10 cellular contexts compared by ENCODE assay signal in genomic region chr4:86939123-86939522, GRCh38. TPM values are rescaled to one million over a fixed set of nuclear protein-coding genes. Genes with fewer than 3 reads are reported as not detected.
DNase-seq lines count a peak whose midpoint lies in the region; FAIRE-seq and TF ChIP-seq lines count a peak whose summit lies in the region.
"Had no signal": no experiment of that assay in that cellular context is flagged by ENCODE, and none has a peak within 500 bp of the region (broad histone marks: within the 10 kb centered on the region; RNA-seq: fewer than 3 reads in every experiment).

No MANE protein-coding gene starts in this region.

- TF ChIP-seq CTCF in GM12865 (IDR thresholded peaks at IDR 0.05; ENCODE audit: insufficient read depth, low read depth, low read length, missing control alignments) (no peak), OCI-LY1 (IDR thresholded peaks at IDR 0.05; ENCODE audit: low read length) (no peak), endothelial cell of umbilical vein (IDR thresholded peaks at IDR 0.05; ENCODE audit: extremely low read depth in 1 of 2, insufficient read depth in 1 of 2, low read depth in 1 of 2, low read length in 2 of 2) (no peak), sigmoid colon (IDR thresholded peaks at IDR 0.05) (no peak)

- TF ChIP-seq EP300 in sigmoid colon (IDR thresholded peaks at IDR 0.05): no peak

- H3K9me2 ChIP-seq in OCI-LY1 (ENCODE audit: low read depth, low read length): no peaks in the 10 kb centered on the region

- POLR2A ChIA-PET in endothelial cell of umbilical vein (lab: Charles Lee): interaction anchor here (6.4 kb wide), 1 partner anchor 67 kb away, joined by 64 read pairs; no protein-coding TSS in a partner anchor

- FAIRE-seq in endothelial cell of umbilical vein (lab: Jason Lieb, UNC): peak; percentile 81
- FAIRE-seq in HTR-8/SVneo (lab: Jason Lieb, UNC): no peak

- H3K4me3 ChIP-seq in GM12865 (ENCODE audit: low read depth, low read length) (peak overlapping the region; percentile 88), OCI-LY1 (ENCODE audit: low read depth, low read length, poor library complexity, severe bottlenecking) (peak overlapping the region; percentile 78), endothelial cell of umbilical vein (replicated peaks in 1 of 3; ENCODE audit: insufficient read depth in 1 of 3, low read depth in 1 of 3, low read length in 3 of 3) (peak overlapping the region in 1 of 3 experiments; percentile 33), sigmoid colon (no peak overlapping the region)

- peak overlapping the region; percentile 25 for H3K4me2 ChIP-seq in OCI-LY1 (ENCODE audit: low read length)
- peak overlapping the region; percentile 82 for H3K4me2 ChIP-seq in endothelial cell of umbilical vein (ENCODE audit: insufficient read depth, low read length)

- CTCF ChIA-PET in endothelial cell of umbilical vein (lab: Charles Lee): interaction anchor here (0.7 to 2.5 kb wide), 9 partner anchors 11 to 212 kb away, joined by 3 to 10 read pairs (median 4); no protein-coding TSS in a partner anchor

- H3K27ac ChIP-seq in OCI-LY1 (ENCODE audit: low read depth, low read length, poor library complexity, severe bottlenecking): peak overlapping the region; percentile 70
- peak overlapping the region; percentile 51 for H3K27ac ChIP-seq in endothelial cell of umbilical vein (ENCODE audit: insufficient read depth, low read depth, low read length)
- peak overlapping the region in 3 of 4 donors; percentile 8 to 55 (median 20) for H3K27ac ChIP-seq in sigmoid colon
- H3K27ac ChIP-seq: WERI-Rb-1 had no signal

- intact Hi-C loops in endothelial cell of umbilical vein (cut with micrococcal nuclease) (loop anchor here (1.0 kb wide), 1 partner anchor 35 kb away; no protein-coding TSS in a partner anchor), sigmoid colon (cut with DNase I) (loop anchor here (5.0 kb wide), 1 partner anchor 143 kb away; no protein-coding TSS in a partner anchor)

- H3K9ac ChIP-seq in OCI-LY1 (ENCODE audit: low read length) (no peak overlapping the region; the same call in 1 of the 2 replicates), endothelial cell of umbilical vein (replicated peaks; ENCODE audit: extremely low read depth, insufficient read depth, low read length) (peak overlapping the region; percentile 30)

- H4K20me1 ChIP-seq in OCI-LY1 (ENCODE audit: insufficient read depth, low read length) (no peaks in the 10 kb centered on the region), endothelial cell of umbilical vein (replicated peaks; ENCODE audit: control insufficient read depth, extremely low read depth, insufficient read depth, low read length) (no peaks in the 10 kb centered on the region)

- no peak for TF ChIP-seq POLR2A in endothelial cell of umbilical vein (IDR thresholded peaks at IDR 0.05; ENCODE audit: low read depth, low read length)
- no peak for TF ChIP-seq POLR2A in sigmoid colon (IDR thresholded peaks at IDR 0.05)

- H3K9me3 ChIP-seq in OCI-LY1 (ENCODE audit: low read length): no peaks in the 10 kb centered on the region
- no peaks in the 10 kb centered on the region for H3K9me3 ChIP-seq in endothelial cell of umbilical vein (replicated peaks; ENCODE audit: control insufficient read depth, insufficient read depth, low read length)
- H3K9me3 ChIP-seq in sigmoid colon: no peaks in the 10 kb centered on the region

- no peaks in the 10 kb centered on the region for H3K36me3 ChIP-seq in OCI-LY1 (ENCODE audit: insufficient read depth, low read length)
- no peaks in the 10 kb centered on the region for H3K36me3 ChIP-seq in endothelial cell of umbilical vein (ENCODE audit: control insufficient read depth in 2 of 2, extremely low read depth in 1 of 2, insufficient read depth in 2 of 2, low read length in 2 of 2)
- H3K36me3 ChIP-seq in sigmoid colon: no peaks in the 10 kb centered on the region
- H3K36me3 ChIP-seq: WERI-Rb-1 had no signal

- BruUV-seq in endothelial cell of umbilical vein (replicated peaks; lab: Mats Ljungman, UMichigan): no TSS peak

- H3K27me3 ChIP-seq in OCI-LY1 (ENCODE audit: insufficient read depth, low read length) (no peaks in the 10 kb centered on the region), endothelial cell of umbilical vein (ENCODE audit: control insufficient read depth in 2 of 2, insufficient read depth in 2 of 2, low read length in 2 of 2) (no peaks in the 10 kb centered on the region), sigmoid colon (no peaks in the 10 kb centered on the region)

- H3K79me2 ChIP-seq in OCI-LY1 (ENCODE audit: insufficient read depth, low read length) (peaks cover 11% of the 10 kb centered on the region), endothelial cell of umbilical vein (ENCODE audit: control insufficient read depth, insufficient read depth, low read length) (peaks cover 69% of the 10 kb centered on the region)

- H3K4me1 ChIP-seq in OCI-LY1 (ENCODE audit: insufficient read depth, low read length, severe bottlenecking) (peaks cover 61% of the 10 kb centered on the region), endothelial cell of umbilical vein (ENCODE audit: control insufficient read depth, extremely low read depth, insufficient read depth, low read length) (peaks cover 57% of the 10 kb centered on the region), sigmoid colon (peaks cover 0 to 69% (median 43%) of the 10 kb centered on the region in 4 donors)

- DNase-seq in GM12865 (ENCODE audit: low read depth) (peak; percentile 48), endothelial cell of umbilical vein (ENCODE audit: low read depth, low spot score) (peak; percentile 75), sigmoid colon (no peak), iPS-NIHi7 (ENCODE audit: extremely low spot score) (no peak), HTR-8/SVneo (ENCODE audit: insufficient read length, low spot score) (no peak), NCI-H1092 treated with DMSO at 0.1 percent for 48 hours (lab: John Stamatoyannopoulos, UW) (no peak)
- no peak for DNase-seq in activated effector memory CD4-positive, alpha-beta T cell treated with Interleukin-2 at 50 U/mL for 16 hours
- DNase-seq: WERI-Rb-1 had no signal

- no peaks in the 10 kb centered on the region for H3K9me1 ChIP-seq in endothelial cell of umbilical vein (replicated peaks; ENCODE audit: control insufficient read depth, extremely low read depth, insufficient read depth, low read length)

- peaks cover 11% of the 10 kb centered on the region; the same call in 1 of the 2 replicates for H3F3A ChIP-seq in OCI-LY1 (ENCODE audit: insufficient read depth, low read length)

- dilution Hi-C loops in endothelial cell of umbilical vein (cut with MboI; ENCODE audit: extremely low pct_ligation_motif_present, low sequenced_read_pairs): no loop called here

- H2AFZ ChIP-seq in OCI-LY1 (ENCODE audit: low read length) (no peak overlapping the region), endothelial cell of umbilical vein (ENCODE audit: low read depth, low read length) (no peak overlapping the region)

TF ChIP-seq in endothelial cell of umbilical vein, 7 proteins besides CTCF, POLR2A, EP300 and RAD21:
- no peak for TF ChIP-seq EZH2 (IDR thresholded peaks at IDR 0.05; ENCODE audit: borderline replicate concordance, low read depth, low read length, severe bottlenecking)
- TF ChIP-seq MYC (IDR thresholded peaks at IDR 0.05; ENCODE audit: low read depth, low read length): no peak
- peak; percentile 62 for TF ChIP-seq FOS (IDR thresholded peaks at IDR 0.05; ENCODE audit: borderline replicate concordance, insufficient read depth, low read length)

RNA-seq across cellular contexts. Expression of gene AFF1, which starts 4.3 kb away (rescaled TPM):
- 80.7 and 106 TPM in 2 replicates for total RNA-seq in endothelial cell of umbilical vein
- 18.6 and 26.2 TPM in 2 replicates for polyA plus RNA-seq in endothelial cell of umbilical vein
- polyA plus RNA-seq in endothelial cell of umbilical vein (2011; cell fraction: cytosol; rRNA removed): 29.9 and 34.0 TPM in 2 replicates
- polyA plus RNA-seq in endothelial cell of umbilical vein (2011; cell fraction: nucleus; rRNA removed): 74.4 and 112 TPM in 2 replicates
- 31.7 and 34.1 TPM in 2 replicates for polyA plus RNA-seq in endothelial cell of umbilical vein (2012)
- 94.9 and 108 TPM in 2 replicates for polyA minus RNA-seq in endothelial cell of umbilical vein
- polyA minus RNA-seq in endothelial cell of umbilical vein (2011; cell fraction: cytosol; rRNA and poly(A)+ RNA removed): 24.1 TPM
- 154 and 179 TPM in 2 replicates for polyA minus RNA-seq in endothelial cell of umbilical vein (2011; cell fraction: nucleus; rRNA and poly(A)+ RNA removed)
- total RNA-seq in sigmoid colon: 100 to 1,000 TPM in 1 of 4 donors, 10 to 100 TPM in 3; 61.7 to 100 (median 85.4) TPM
- 10 to 100 TPM in 2 of 3 donors, 1 to 10 TPM in 1; 7.2 to 16.6 (median 10.9) TPM for polyA plus RNA-seq in sigmoid colon

RNA-seq across cellular contexts. Expression of gene C4orf36, which starts 46.9 kb away (rescaled TPM):
- total RNA-seq in endothelial cell of umbilical vein (0.66 TPM in 1 of 2 replicates, not detected in the other), sigmoid colon (under 1 TPM in 1 of 4 donors, not detected in 3; 0.99 TPM)
- polyA plus RNA-seq in endothelial cell of umbilical vein (not detected in 2 replicates), sigmoid colon (1 to 10 TPM in 1 of 3 donors, under 1 TPM in 1, not detected in 1; 0.35 to 2.1 TPM)
- 0.21 and 0.32 TPM in 2 replicates for polyA plus RNA-seq in endothelial cell of umbilical vein (2011; cell fraction: cytosol; rRNA removed)
- 0.10 and 0.45 TPM in 2 replicates for polyA plus RNA-seq in endothelial cell of umbilical vein (2011; cell fraction: nucleus; rRNA removed)
- polyA plus RNA-seq in endothelial cell of umbilical vein (2012): not detected in 2 replicates
- polyA minus RNA-seq in endothelial cell of umbilical vein: not detected in 2 replicates
- not detected for polyA minus RNA-seq in endothelial cell of umbilical vein (2011; cell fraction: cytosol; rRNA and poly(A)+ RNA removed)
- not detected in 2 replicates for polyA minus RNA-seq in endothelial cell of umbilical vein (2011; cell fraction: nucleus; rRNA and poly(A)+ RNA removed)
- total RNA-seq: myocyte had no signal

Comparison
In these comparisons a context has a peak if more than half of its experiments do, and no peak if none do; other contexts are left out.
1. DNase-seq: peak in GM12865 (single experiment) and endothelial cell of umbilical vein (single experiment); none in sigmoid colon (single experiment), activated effector memory CD4-positive, alpha-beta T cell treated with Interleukin-2 at 50 U/mL for 16 hours (single experiment), iPS-NIHi7 (single experiment), HTR-8/SVneo (single experiment) and NCI-H1092 treated with DMSO at 0.1 percent for 48 hours (single experiment).
2. H3K4me3 ChIP-seq: peak in GM12865 (single experiment) and OCI-LY1 (single experiment); none in sigmoid colon (0 of 4).
3. H3K27ac ChIP-seq: peak in every context shown above with its lines; median percentile 70 in OCI-LY1; 51 in endothelial cell of umbilical vein; 20 in sigmoid colon.